Comparison of ENCODE assay signal across 13 cellular contexts in the genomic region with DNA sequence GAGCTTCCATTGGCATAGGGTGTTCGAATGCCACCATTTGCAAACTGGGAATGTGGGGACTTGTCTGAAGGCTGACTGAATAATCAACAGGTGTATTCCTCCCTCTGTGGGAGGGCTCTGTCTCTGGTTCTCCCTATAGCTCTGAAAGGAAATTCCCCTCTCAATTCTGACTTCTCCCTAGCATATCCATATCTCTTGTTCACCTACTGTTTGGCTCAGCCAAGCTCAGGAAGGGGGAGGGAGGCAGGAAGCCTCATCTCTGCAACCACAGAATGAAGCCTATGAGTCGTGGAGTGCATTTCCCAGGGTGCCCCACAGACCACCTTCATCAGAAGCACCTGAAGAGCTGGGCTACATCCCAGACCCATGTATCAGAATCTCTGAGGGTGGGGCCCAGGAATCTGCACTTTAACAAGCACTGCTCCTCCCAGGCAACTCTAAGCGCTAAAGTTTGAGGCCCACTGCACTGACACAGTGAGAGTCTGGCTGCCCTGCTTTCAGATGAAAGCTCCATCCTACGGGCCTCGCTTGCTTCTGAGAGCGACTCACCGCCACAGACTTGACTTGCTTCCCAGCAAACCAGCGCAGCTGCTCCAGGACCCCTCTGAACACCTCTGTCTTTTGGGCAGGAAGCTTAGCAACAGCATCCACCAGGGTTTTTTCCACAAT. TPM values are rescaled to one million over a fixed set of nuclear protein-coding genes. Genes with fewer than 3 reads are reported as not detected.
DNase-seq lines count a peak whose midpoint lies in the region; ATAC-seq and TF ChIP-seq lines count a peak whose summit lies in the region.
"Had no signal": no experiment of that assay in that cellular context is flagged by ENCODE, and none has a peak within 500 bp of the region (broad histone marks: within the 10 kb centered on the region; RNA-seq: fewer than 3 reads in every experiment).

No MANE protein-coding gene starts in this region.

- H3K27ac Mint-ChIP-seq in activated CD8-positive, alpha-beta T cell treated with anti-CD3 and anti-CD28 coated beads for 36 hours = no peak overlapping the region
- H3K27ac Mint-ChIP-seq: activated T-helper 1 cell treated with anti-CD3 and anti-CD28 coated beads, Interleukin-12 subunit alpha, Interleukin-12 subunit beta, Interleukin-2, Interleukin-4 antibody, amounts not matched to agents 30 ng/mL and 10 ng/mL and 1 ng/mL, durations not matched to agents 14 hours and 24 hours and 36 hours; effector memory CD8-positive, alpha-beta T cell; memory B cell; T-helper 17 cell had no signal

- no peak for DNase-seq in SK-N-SH
- DNase-seq in fibroblast of mammary gland (ENCODE audit: low read depth) = peak; percentile 57
- peak; percentile 26 for DNase-seq in skeletal muscle cell (ENCODE audit: low read depth)
- DNase-seq in activated CD8-positive, alpha-beta T cell treated with anti-CD3 and anti-CD28 coated beads for 36 hours = no peak
- no peak for DNase-seq in SHP77 treated with DMSO at 0.1 percent for 48 hours (lab: John Stamatoyannopoulos, UW)
- no peak for DNase-seq in substantia nigra (lab: John Stamatoyannopoulos, UW)
- DNase-seq: activated CD4-positive, alpha-beta T cell treated with anti-CD3 and anti-CD28 coated beads for 4 hours; COR-L47; effector memory CD8-positive, alpha-beta T cell; T-helper 17 cell had no signal

- H3K9me3 ChIP-seq in HEK293 (ENCODE audit: control insufficient read depth, insufficient read depth, low read depth, low read length) (no peaks in the 10 kb centered on the region), SK-N-SH (no peaks in the 10 kb centered on the region)

- no peak for TF ChIP-seq RAD21 in SK-N-SH (IDR thresholded peaks at IDR 0.05; ENCODE audit: low read length)

- intact Hi-C loops in activated CD8-positive, alpha-beta T cell treated with anti-CD3 and anti-CD28 coated beads for 36 hours (cut with micrococcal nuclease) = no loop called here

- TF ChIP-seq CTCF in HEK293 (tag by site-specific recombination; IDR thresholded peaks at IDR 0.05) (no peak), SK-N-SH (IDR thresholded peaks at IDR 0.05) (no peak), fibroblast of mammary gland (conservative IDR thresholded peaks at IDR 0.05; ENCODE audit: control insufficient read depth, insufficient read depth, low read depth, low read length) (no peak)
- TF ChIP-seq CTCF in activated CD8-positive, alpha-beta T cell treated with anti-CD3 and anti-CD28 coated beads for 36 hours (IDR thresholded peaks at IDR 0.05) = no peak

- H3K27ac ChIP-seq in HEK293 (ENCODE audit: extremely low read depth, low read depth, low read length) (no peak overlapping the region), SK-N-SH (ENCODE audit: low read depth in 2 of 2, low read length in 1 of 2) (peak overlapping the region in 1 of 2 experiments; percentile 92; a peak in 2 of 4 replicates), substantia nigra (ENCODE audit: low read depth, low read length, poor library complexity, severe bottlenecking) (no peak overlapping the region)

- H3K4me2 ChIP-seq in SK-N-SH = peak overlapping the region; percentile 17; the same call in 1 of the 2 replicates

- no peaks in the 10 kb centered on the region for H3K36me3 Mint-ChIP-seq in activated CD8-positive, alpha-beta T cell treated with anti-CD3 and anti-CD28 coated beads for 36 hours (ENCODE audit: low read depth)
- H3K36me3 Mint-ChIP-seq: memory B cell had no signal

- H3K4me1 ChIP-seq in HEK293 (ENCODE audit: control insufficient read depth, insufficient read depth, low read length) (0 out of 2 replicates have a peak, but pooled peaks cover 2% of the 10 kb centered on the region), SK-N-SH (ENCODE audit: control insufficient read depth in 1 of 2, insufficient read depth in 2 of 2, low read depth in 1 of 2, low read length in 1 of 2) (peaks cover 0 to 28% of the 10 kb centered on the region in 2 experiments; a peak in 2 of 4 replicates)

- H3K4me3 ChIP-seq in HEK293 (ENCODE audit: low read depth, low read length) (no peak overlapping the region), SK-N-SH (ENCODE audit: low read depth in 2 of 2, low read length in 1 of 2) (no peak overlapping the region), fibroblast of mammary gland (ENCODE audit: control insufficient read depth, low read depth, low read length) (no peak overlapping the region), skeletal muscle cell (ENCODE audit: low read depth, low read length) (no peak overlapping the region)

- H4K20me1 ChIP-seq in SK-N-SH (ENCODE audit: insufficient read depth) = no peaks in the 10 kb centered on the region

- no peaks in the 10 kb centered on the region for H3K27me3 Mint-ChIP-seq in activated CD8-positive, alpha-beta T cell treated with anti-CD3 and anti-CD28 coated beads for 36 hours

- H3K9me3 Mint-ChIP-seq in activated CD8-positive, alpha-beta T cell treated with anti-CD3 and anti-CD28 coated beads for 36 hours = no peaks in the 10 kb centered on the region
- H3K9me3 Mint-ChIP-seq: activated T-helper 1 cell treated with anti-CD3 and anti-CD28 coated beads, Interleukin-12 subunit alpha, Interleukin-12 subunit beta, Interleukin-2, Interleukin-4 antibody, amounts not matched to agents 30 ng/mL and 10 ng/mL and 1 ng/mL, durations not matched to agents 14 hours and 24 hours and 36 hours; effector memory CD8-positive, alpha-beta T cell; memory B cell had no signal

- no peaks in the 10 kb centered on the region for H3K79me2 ChIP-seq in SK-N-SH (ENCODE audit: insufficient read depth)

- peaks cover 6% of the 10 kb centered on the region for H3K4me1 Mint-ChIP-seq in activated CD8-positive, alpha-beta T cell treated with anti-CD3 and anti-CD28 coated beads for 36 hours (ENCODE audit: low read depth)

- TF ChIP-seq EP300 in SK-N-SH (IDR thresholded peaks at IDR 0.05; ENCODE audit: borderline replicate concordance in 1 of 2, low read depth in 1 of 2, low read length in 1 of 2) = no peak

- H3K9me2 ChIP-seq in SK-N-SH = no peaks in the 10 kb centered on the region

- POLR2A ChIA-PET in HEK293 (lab: Yijun Ruan, JAX) (no interaction called here), SK-N-SH (lab: Yijun Ruan, JAX) (no interaction called here)
- POLR2A ChIA-PET in activated CD8-positive, alpha-beta T cell treated with anti-CD3 and anti-CD28 coated beads for 36 hours (lab: Charles Lee) = no interaction called here

- H2AFZ ChIP-seq in SK-N-SH (ENCODE audit: low read depth) = peak overlapping the region; percentile 10; the same call in 1 of the 2 replicates

- no peak overlapping the region for H3K4me3 Mint-ChIP-seq in activated CD8-positive, alpha-beta T cell treated with anti-CD3 and anti-CD28 coated beads for 36 hours
- H3K4me3 Mint-ChIP-seq: activated T-helper 1 cell treated with anti-CD3 and anti-CD28 coated beads, Interleukin-12 subunit alpha, Interleukin-12 subunit beta, Interleukin-2, Interleukin-4 antibody, amounts not matched to agents 30 ng/mL and 10 ng/mL and 1 ng/mL, durations not matched to agents 14 hours and 24 hours and 36 hours; effector memory CD8-positive, alpha-beta T cell; memory B cell; T-helper 17 cell had no signal

- H3K27me3 ChIP-seq in SK-N-SH (ENCODE audit: insufficient read depth) = no peaks in the 10 kb centered on the region

- WGBS in SK-N-SH (ENCODE audit: low lambda C conversion rate) = 64% methylated on average over 7 of the region's 8 CpGs

- H3K9ac ChIP-seq in SK-N-SH = peak overlapping the region; percentile 76; the same call in 1 of the 2 replicates

- CTCF ChIA-PET in HEK293 (lab: Yijun Ruan, JAX) = no interaction called here
- CTCF ChIA-PET in SK-N-SH (lab: Yijun Ruan, JAX) = interaction anchor here (0.6 to 1.2 kb wide), 3 partner anchors 10 to 1222 kb away, joined by 3 to 4 read pairs (median 3); no protein-coding TSS in a partner anchor
- CTCF ChIA-PET in activated CD8-positive, alpha-beta T cell treated with anti-CD3 and anti-CD28 coated beads for 36 hours (lab: Charles Lee) = interaction anchor here (1.3 kb wide), 1 partner anchor 140 kb away, joined by 4 read pairs; no protein-coding TSS in a partner anchor

- ATAC-seq in activated CD8-positive, alpha-beta T cell treated with anti-CD3 and anti-CD28 coated beads for 36 hours = no peak
- ATAC-seq: effector memory CD8-positive, alpha-beta T cell; T-helper 17 cell had no signal

- peaks cover 23% of the 10 kb centered on the region for H3F3A ChIP-seq in SK-N-SH (replicated peaks; ENCODE audit: insufficient read depth)

- H3K36me3 ChIP-seq in HEK293 (ENCODE audit: control insufficient read depth in 2 of 2, insufficient read depth in 1 of 2, low read length in 2 of 2) (no peaks in the 10 kb centered on the region), SK-N-SH (replicated peaks in 1 of 2; ENCODE audit: control insufficient read depth in 1 of 2, insufficient read depth in 2 of 2, low read length in 1 of 2) (no peaks in the 10 kb centered on the region)

TF ChIP-seq in HEK293, 187 proteins besides CTCF, POLR2A, EP300 and RAD21:
- TF ChIP-seq SCRT1 (tag by site-specific recombination; IDR thresholded peaks at IDR 0.05; ENCODE audit: borderline replicate concordance) = peak; percentile 47; the same call in 1 of the 2 replicates
- TF ChIP-seq ZNF211 (tag by site-specific recombination; IDR thresholded peaks at IDR 0.05; ENCODE audit: low read depth) = no peak
- no peak for TF ChIP-seq YY1 (tag by site-specific recombination; IDR thresholded peaks at IDR 0.05)
- peak; percentile 83 for TF ChIP-seq SCRT2 (tag by site-specific recombination; IDR thresholded peaks at IDR 0.05)
- TF ChIP-seq ZNF202 (tag by site-specific recombination; IDR thresholded peaks at IDR 0.05; ENCODE audit: borderline replicate concordance) = no peak

TF ChIP-seq in SK-N-SH, 30 proteins besides CTCF, POLR2A, EP300 and RAD21 (continues in another document):
- TF ChIP-seq FOXM1 (IDR thresholded peaks at IDR 0.05; ENCODE audit: low read depth) (peak; percentile 27; the same call in 1 of the 2 replicates), EZH2phosphoT487 (IDR thresholded peaks at IDR 0.05; ENCODE audit: borderline replicate concordance, low read depth) (no peak), YY1 (IDR thresholded peaks at IDR 0.05; ENCODE audit: low read depth) (no peak; the same call in 1 of the 2 replicates), TAF1 (IDR thresholded peaks at IDR 0.05; ENCODE audit: borderline replicate concordance, low read depth, low read length) (no peak)

RNA-seq across cellular contexts. Expression of gene XDH, which starts 32.0 kb away (rescaled TPM):
- 0.33 and 0.50 TPM in 2 replicates for polyA plus RNA-seq in SK-N-SH (2012; rRNA removed)
- polyA plus RNA-seq in SK-N-SH (2012; cell fraction: cytosol; rRNA removed) = 0.34 and 0.40 TPM in 2 replicates
- polyA plus RNA-seq in SK-N-SH (2012; cell fraction: nucleus; rRNA removed) = 0.69 and 0.86 TPM in 2 replicates
- total RNA-seq in activated CD8-positive, alpha-beta T cell treated with anti-CD3 and anti-CD28 coated beads for 36 hours = under 1 TPM in 1 of 2 experiments, not detected in 1; 0.16 TPM
- total RNA-seq: activated T-helper 1 cell treated with anti-CD3 and anti-CD28 coated beads, Interleukin-12 subunit alpha, Interleukin-12 subunit beta, Interleukin-2, Interleukin-4 antibody, amounts not matched to agents 30 ng/mL and 10 ng/mL and 1 ng/mL, durations not matched to agents 14 hours and 24 hours and 36 hours had no signal

Comparison
In these comparisons a context has a peak if more than half of its experiments do, and no peak if none do; other contexts are left out.
1. DNase-seq: peak in fibroblast of mammary gland (single experiment) and skeletal muscle cell (single experiment); none in SK-N-SH (single experiment), activated CD8-positive, alpha-beta T cell treated with anti-CD3 and anti-CD28 coated beads for 36 hours (single experiment), SHP77 treated with DMSO at 0.1 percent for 48 hours (single experiment) and substantia nigra (0 of 49).